ENCODE assay signal across 8 cellular contexts in the genomic region with DNA sequence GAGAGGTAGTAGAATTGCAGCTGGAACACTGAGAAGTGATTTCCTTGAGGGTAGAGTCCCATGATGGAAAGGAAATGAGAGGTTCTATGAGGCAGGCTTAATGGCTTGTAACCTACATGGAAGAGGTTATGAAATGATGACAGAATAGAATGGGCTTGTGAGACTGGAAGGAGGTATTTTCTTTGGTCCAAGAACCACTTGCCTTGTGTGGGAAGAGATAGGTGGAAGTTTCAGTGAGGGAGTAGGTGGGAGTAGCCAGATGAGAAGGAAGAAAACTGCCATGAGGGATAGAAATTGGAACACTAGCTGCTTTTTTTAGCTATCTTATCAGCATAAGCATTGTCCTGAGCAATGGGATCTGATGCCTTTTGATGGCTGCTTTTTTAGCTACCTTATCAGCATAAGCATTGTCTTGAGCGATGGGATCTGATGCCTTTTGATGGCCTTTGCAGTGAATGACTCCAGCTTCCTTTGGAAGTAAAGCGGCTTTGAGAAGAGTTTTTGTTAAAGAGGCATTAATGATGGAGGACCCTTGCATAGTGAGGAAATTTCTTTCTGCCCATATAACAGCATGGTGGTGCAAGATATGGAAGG. TPM values are rescaled to one million over a fixed set of nuclear protein-coding genes. Genes with fewer than 3 reads are reported as not detected.
DNase-seq lines count a peak whose midpoint lies in the region; ATAC-seq, FAIRE-seq and TF ChIP-seq lines count a peak whose summit lies in the region.
"Not testable (repeated sequence)": the region's sequence is repeated elsewhere in the genome, so short reads cannot be mapped to it uniquely, and the experiment has no call there.

No MANE protein-coding gene starts in this region.

- not testable (repeated sequence) for H3K14ac ChIP-seq in H1 (ENCODE audit: insufficient read length)

- H4K5ac ChIP-seq in H1 (ENCODE audit: insufficient read length, low read depth, low read length), result peak overlapping the region; percentile 63

- H3K4ac ChIP-seq in H1 (replicated peaks; ENCODE audit: insufficient read length, low read depth, low read length), result peak overlapping the region; percentile 98

- H4K20me1 ChIP-seq in GM23338 (replicated peaks; ENCODE audit: insufficient read depth); H1 (replicated peaks in 1 of 2; ENCODE audit: control insufficient read depth in 1 of 2, insufficient read depth in 2 of 2, low read length in 2 of 2); neural progenitor cell (ENCODE audit: low read depth): not testable (repeated sequence)

- peaks cover 52% of the 10 kb centered on the region for H3K4me1 ChIP-seq in GM23338 (ENCODE audit: insufficient read depth)
- H3K4me1 ChIP-seq in HUES48 (ENCODE audit: control insufficient read depth, insufficient read depth, low read length), result peaks cover 45% of the 10 kb centered on the region
- peaks cover 0 to 14% (median 12%) of the 10 kb centered on the region in 4 experiments for H3K4me1 ChIP-seq in H1 (replicated peaks in 1 of 4; ENCODE audit: control insufficient read depth in 3 of 4, insufficient read depth in 4 of 4, low read length in 3 of 4)
- not testable (repeated sequence) for H3K4me1 ChIP-seq in cardiac muscle cell (ENCODE audit: low read depth)
- peaks cover 39% of the 10 kb centered on the region for H3K4me1 ChIP-seq in iPS-18a (ENCODE audit: control insufficient read depth, low read depth, low read length)
- H3K4me1 ChIP-seq in neural progenitor cell, result peaks cover 32% of the 10 kb centered on the region

- H3K18ac ChIP-seq in H1 (ENCODE audit: extremely low read depth, low read length), result peak overlapping the region; percentile 89

- not testable (repeated sequence) for H3K27me3 Mint-ChIP-seq in GM23338 (ENCODE audit: insufficient read depth, low read depth, poor library complexity); activated CD4-positive, alpha-beta T cell treated with anti-CD3 and anti-CD28 coated beads, Interleukin-2, amount 10 ng/mL, durations not matched to agents 24 days and 14 days; neural progenitor cell (ENCODE audit: insufficient read depth, low read depth)

- peak overlapping the region; percentile 90 for H2BK12ac ChIP-seq in H1 (ENCODE audit: low read depth, low read length)

- not testable (repeated sequence) for H2BK15ac ChIP-seq in H1 (ENCODE audit: low read length)

- not testable (repeated sequence) for H3K9me2 ChIP-seq in GM23338 (ENCODE audit: insufficient read depth)

- not testable (repeated sequence) for H3K27ac Mint-ChIP-seq in GM23338; activated CD4-positive, alpha-beta T cell treated with anti-CD3 and anti-CD28 coated beads, Interleukin-2, amount 10 ng/mL, durations not matched to agents 24 days and 14 days; neural progenitor cell

- ATAC-seq in GM23338, result not testable (repeated sequence)

- CTCF ChIA-PET in H1 (lab: Charles Lee; ENCODE audit: partially characterized antibody), result interaction anchor here (0.7 to 11.1 kb wide), 10 partner anchors 11 to 1028 kb away, joined by 3 to 153 read pairs (median 4); a partner anchor contains a TSS

- H4K8ac ChIP-seq in H1 (ENCODE audit: extremely low read depth, insufficient read depth, low read length), result not testable (repeated sequence)

- POLR2A ChIA-PET in H1 (lab: Charles Lee; ENCODE audit: partially characterized antibody), result interaction anchor here (1.0 to 1.9 kb wide), 4 partner anchors 8 to 28 kb away, joined by 3 to 6 read pairs (median 5); a partner anchor contains a TSS

- not testable (repeated sequence) for TF ChIP-seq CTCF in GM23338 (conservative IDR thresholded peaks at IDR 0.05; ENCODE audit: low read depth in 2 of 2); H1 (IDR thresholded peaks at IDR 0.05; ENCODE audit: control extremely low read depth in 1 of 3, insufficient read depth in 1 of 3, low read depth in 1 of 3, low read length in 3 of 3); cardiac muscle cell (IDR thresholded peaks at IDR 0.05; ENCODE audit: low read depth, low read length); neural progenitor cell (IDR thresholded peaks at IDR 0.05)

- peak overlapping the region; percentile 96 for H4K91ac ChIP-seq in H1 (replicated peaks; ENCODE audit: insufficient read length, low read length)

- H3K9me3 ChIP-seq in HUES48 (ENCODE audit: control insufficient read depth, insufficient read depth, low read length); H1 (ENCODE audit: insufficient read depth in 2 of 2, low read depth in 1 of 2, low read length in 1 of 2); cardiac muscle cell (ENCODE audit: low read depth); iPS-18a (ENCODE audit: control insufficient read depth, low read depth, low read length); neural progenitor cell (ENCODE audit: low read depth): not testable (repeated sequence)

- not testable (repeated sequence) for TF ChIP-seq POLR2A in H1 (IDR thresholded peaks at IDR 0.05; ENCODE audit: control extremely low read depth in 1 of 2, low read depth in 2 of 2, low read length in 2 of 2)

- not testable (repeated sequence) for H2AFZ ChIP-seq in GM23338; H1 (ENCODE audit: low read length)
- peak overlapping the region; percentile 43 for H2AFZ ChIP-seq in neural progenitor cell (replicated peaks)

- TF ChIP-seq RAD21 in H1 (IDR thresholded peaks at IDR 0.05 in 1 of 2, conservative IDR thresholded peaks at IDR 0.05 in 1 of 2; ENCODE audit: low read depth in 2 of 2, low read length in 2 of 2), result not testable (repeated sequence)

- peak overlapping the region; percentile 96; the same call in 1 of the 2 replicates for H2BK20ac ChIP-seq in H1 (ENCODE audit: low read length)

- peak overlapping the region; percentile 93 for H2BK5ac ChIP-seq in H1 (ENCODE audit: low read depth, low read length)

- not testable (repeated sequence) for H3K27me3 ChIP-seq in GM23338 (ENCODE audit: insufficient read depth); HUES48 (ENCODE audit: control insufficient read depth, insufficient read depth, low read length); H1 (replicated peaks in 1 of 4; ENCODE audit: control insufficient read depth in 3 of 4, extremely low read depth in 1 of 4, insufficient read depth in 3 of 4, low read length in 3 of 4); cardiac muscle cell; iPS-18a (ENCODE audit: control insufficient read depth, insufficient read depth, low read length); neural progenitor cell

- H3K4me1 Mint-ChIP-seq in GM23338, result peaks cover 25% of the 10 kb centered on the region
- H3K4me1 Mint-ChIP-seq in activated CD4-positive, alpha-beta T cell treated with anti-CD3 and anti-CD28 coated beads, Interleukin-2, amount 10 ng/mL, durations not matched to agents 24 days and 14 days; neural progenitor cell: not testable (repeated sequence)

- H3K9ac ChIP-seq in HUES48 (ENCODE audit: low read depth, low read length); neural progenitor cell: not testable (repeated sequence)
- peak overlapping the region in 2 of 4 experiments; percentile 3 to 37; a peak in 2 of 7 replicates for H3K9ac ChIP-seq in H1 (replicated peaks in 1 of 4; ENCODE audit: extremely low read depth in 1 of 4, low read depth in 3 of 4, low read length in 3 of 4)
- H3K9ac ChIP-seq in iPS-18a (ENCODE audit: low read length), result peak overlapping the region; percentile 39

- H3K36me3 ChIP-seq in GM23338 (ENCODE audit: insufficient read depth); HUES48 (ENCODE audit: control insufficient read depth, insufficient read depth, low read length); H1 (ENCODE audit: control insufficient read depth in 2 of 4, insufficient read depth in 4 of 4, low read length in 3 of 4); cardiac muscle cell; iPS-18a (ENCODE audit: control insufficient read depth, low read depth, low read length); neural progenitor cell: not testable (repeated sequence)

- H3K4me2 ChIP-seq in GM23338 (peak overlapping the region; percentile 53), H1 (ENCODE audit: insufficient read depth in 1 of 2, low read depth in 2 of 2, low read length in 2 of 2) (peak overlapping the region; percentile 55 to 69), neural progenitor cell (peak overlapping the region; percentile 60)

- H3F3A ChIP-seq in GM23338 (replicated peaks; ENCODE audit: low read depth), result not testable (repeated sequence)
- H3F3A ChIP-seq in neural progenitor cell (ENCODE audit: low read depth), result peaks cover 37% of the 10 kb centered on the region

- not testable (repeated sequence) for H3K79me2 ChIP-seq in GM23338 (replicated peaks; ENCODE audit: insufficient read depth); H1 (ENCODE audit: control insufficient read depth in 1 of 2, insufficient read depth in 2 of 2, low read length in 2 of 2); neural progenitor cell (ENCODE audit: low read depth)

- H2BK120ac ChIP-seq in H1 (replicated peaks; ENCODE audit: low read depth, low read length), result peak overlapping the region; percentile 100

- H3K56ac ChIP-seq in H1 (replicated peaks; ENCODE audit: insufficient read length, low read depth, low read length), result peak overlapping the region; percentile 73

- H3K4me3 Mint-ChIP-seq in GM23338; activated CD4-positive, alpha-beta T cell treated with anti-CD3 and anti-CD28 coated beads, Interleukin-2, amount 10 ng/mL, durations not matched to agents 24 days and 14 days; neural progenitor cell: not testable (repeated sequence)

- WGBS in H1 (ENCODE audit: extremely low coverage in 1 of 2, insufficient coverage in 1 of 2, insufficient read length in 1 of 2, insufficient replicate concordance in 2 of 2, low coverage in 1 of 2, low lambda C conversion rate in 2 of 2, missing lambda C conversion rate in 1 of 2), 2 experiments, result 0% methylated on average over 2 of the region's 2 CpGs; no CpG with 5 or more reads in 1 of the 2 experiments

- intact Hi-C loops in activated CD4-positive, alpha-beta T cell treated with anti-CD3 and anti-CD28 coated beads, Interleukin-2, amount 10 ng/mL, durations not matched to agents 24 days and 14 days (cut with micrococcal nuclease), result loop anchor here (2.0 kb wide), 1 partner anchor 21 kb away; no protein-coding TSS in a partner anchor

- not testable (repeated sequence) for H3K23me2 ChIP-seq in H1 (ENCODE audit: low read depth, low read length)

- peak; percentile 7 for FAIRE-seq in H1 (lab: Jason Lieb, UNC)

- H3K9me3 Mint-ChIP-seq in GM23338; activated CD4-positive, alpha-beta T cell treated with anti-CD3 and anti-CD28 coated beads, Interleukin-2, amount 10 ng/mL, durations not matched to agents 24 days and 14 days; neural progenitor cell: not testable (repeated sequence)

- not testable (repeated sequence) for H3K79me1 ChIP-seq in H1 (ENCODE audit: low read depth, low read length)

- H2AK5ac ChIP-seq in H1 (ENCODE audit: low read depth, low read length), result peak overlapping the region; percentile 5; the same call in 1 of the 2 replicates

- H3K4me3 ChIP-seq in GM23338, result peak overlapping the region; percentile 34
- peak overlapping the region; percentile 37 for H3K4me3 ChIP-seq in HUES48 (ENCODE audit: low read depth, low read length)
- H3K4me3 ChIP-seq in H1 (ENCODE audit: extremely low read depth in 1 of 4, insufficient read depth in 2 of 4, low read depth in 3 of 4, low read length in 4 of 4), result peak overlapping the region in 2 of 4 experiments; percentile 14 to 46; a peak in 3 of 8 replicates
- not testable (repeated sequence) for H3K4me3 ChIP-seq in cardiac muscle cell
- H3K4me3 ChIP-seq in iPS-18a (ENCODE audit: low read length), result peak overlapping the region; percentile 37
- peak overlapping the region; percentile 16 for H3K4me3 ChIP-seq in neural progenitor cell

- DNase-seq in GM23338 (ENCODE audit: low spot score) (peak; percentile 32), NCI-H226 (peak; percentile 15)
- peak; percentile 41 for DNase-seq in activated CD4-positive, alpha-beta T cell treated with anti-CD3 and anti-CD28 coated beads, Interleukin-2, amount 10 ng/mL, durations not matched to agents 24 days and 14 days
- DNase-seq in H1 (ENCODE audit: low read depth in 1 of 2, low spot score in 2 of 2); cardiac muscle cell (ENCODE audit: low read depth in 1 of 2, low spot score in 1 of 2); neural progenitor cell (ENCODE audit: low spot score): not testable (repeated sequence)

- H3K23ac ChIP-seq in H1 (ENCODE audit: insufficient read length), result not testable (repeated sequence)

- H3K36me3 Mint-ChIP-seq in GM23338 (ENCODE audit: low read depth); activated CD4-positive, alpha-beta T cell treated with anti-CD3 and anti-CD28 coated beads, Interleukin-2, amount 10 ng/mL, durations not matched to agents 24 days and 14 days (ENCODE audit: low read depth); neural progenitor cell: not testable (repeated sequence)

- TF ChIP-seq EP300 in H1 (IDR thresholded peaks at IDR 0.05; ENCODE audit: borderline replicate concordance in 1 of 2, low read depth in 2 of 2, low read length in 2 of 2), result not testable (repeated sequence)

- H3K27ac ChIP-seq in GM23338 (ENCODE audit: low read depth) (peak overlapping the region; percentile 95), HUES48 (ENCODE audit: low read depth, low read length) (peak overlapping the region; percentile 90), H1 (ENCODE audit: low read depth, low read length) (peak overlapping the region; percentile 26; the same call in 1 of the 2 replicates), cardiac muscle cell (peak overlapping the region; percentile 45), iPS-18a (ENCODE audit: low read length) (peak overlapping the region; percentile 82)
- not testable (repeated sequence) for H3K27ac ChIP-seq in neural progenitor cell

RNA-seq across cellular contexts. Expression of a gene that starts 18.9 kb away (rescaled TPM):
- 68.9 and 71.9 TPM in 2 replicates for total RNA-seq in GM23338 (2014; rRNA removed; shearing (Covaris generic))
- polyA plus RNA-seq in GM23338 (2016; fragmentation: Nextera tagmentation; extraction: Ambion mirVana) (17.4 and 20.9 TPM in 2 replicates), H1 (2011; rRNA removed) (33.0 and 37.4 TPM in 2 replicates), cardiac muscle cell (264 and 277 TPM in 2 replicates)
- 47.3 and 47.9 TPM in 2 replicates for total RNA-seq in activated CD4-positive, alpha-beta T cell treated with anti-CD3 and anti-CD28 coated beads, Interleukin-2, amount 10 ng/mL, durations not matched to agents 24 days and 14 days
- 60.2 and 65.4 TPM in 2 replicates for total RNA-seq in H1 (2021; fragmentation: NEBNext Ultra II Directional; extraction: Animal tissue kit (Norgen Biotek cat#: 25700))
- polyA plus RNA-seq in H1 (2011; cell fraction: cytosol; rRNA removed), result 40.6 TPM
- polyA plus RNA-seq in H1 (2011; cell fraction: nucleus; rRNA removed), result 41.9 TPM
- 60.4 to 75.1 TPM (median 68.0 TPM) in 4 replicates for polyA plus RNA-seq in H1 (2012, experiment 1 of 2)
- polyA plus RNA-seq in H1 (2012, experiment 2 of 2), result 48.0 TPM
- polyA plus RNA-seq in H1 (2013, experiment 1 of 2), result 50.1 TPM
- 47.0 TPM for polyA plus RNA-seq in H1 (2013, experiment 2 of 2)
- 44.4 and 48.0 TPM in 2 replicates for polyA minus RNA-seq in H1 (2011; rRNA and poly(A)+ RNA removed)
- 32.4 TPM for polyA minus RNA-seq in H1 (2011; cell fraction: cytosol; rRNA and poly(A)+ RNA removed)
- 24.7 TPM for polyA minus RNA-seq in H1 (2011; cell fraction: nucleus; rRNA and poly(A)+ RNA removed)
- total RNA-seq in cardiac muscle cell (344 and 361 TPM in 2 replicates), neural progenitor cell (ENCODE audit: low replicate concordance) (22.7 and 29.0 TPM in 2 replicates)

RNA-seq across cellular contexts. Expression of a gene that starts 51.0 kb away (rescaled TPM):
- 4.2 and 7.0 TPM in 2 replicates for total RNA-seq in GM23338 (2014; rRNA removed; shearing (Covaris generic))
- polyA plus RNA-seq in GM23338 (2016; fragmentation: Nextera tagmentation; extraction: Ambion mirVana) (4.8 and 4.9 TPM in 2 replicates), H1 (2011; rRNA removed) (0.55 and 1.1 TPM in 2 replicates), cardiac muscle cell (10.6 and 12.5 TPM in 2 replicates)
- 6.6 and 7.8 TPM in 2 replicates for total RNA-seq in activated CD4-positive, alpha-beta T cell treated with anti-CD3 and anti-CD28 coated beads, Interleukin-2, amount 10 ng/mL, durations not matched to agents 24 days and 14 days
- 2.5 and 3.1 TPM in 2 replicates for total RNA-seq in H1 (2021; fragmentation: NEBNext Ultra II Directional; extraction: Animal tissue kit (Norgen Biotek cat#: 25700))
- 1.4 TPM for polyA plus RNA-seq in H1 (2011; cell fraction: cytosol; rRNA removed)
- 0.44 TPM for polyA plus RNA-seq in H1 (2011; cell fraction: nucleus; rRNA removed)
- polyA plus RNA-seq in H1 (2012, experiment 1 of 2), result 1.8 to 3.4 TPM (median 2.4 TPM) in 4 replicates
- polyA plus RNA-seq in H1 (2012, experiment 2 of 2), result 0.26 TPM
- 3.8 TPM for polyA plus RNA-seq in H1 (2013, experiment 1 of 2)
- 3.0 TPM for polyA plus RNA-seq in H1 (2013, experiment 2 of 2)
- polyA minus RNA-seq in H1 (2011; rRNA and poly(A)+ RNA removed), result 1.2 and 1.3 TPM in 2 replicates
- polyA minus RNA-seq in H1 (2011; cell fraction: cytosol; rRNA and poly(A)+ RNA removed), result 0.66 TPM
- 2.6 TPM for polyA minus RNA-seq in H1 (2011; cell fraction: nucleus; rRNA and poly(A)+ RNA removed)
- total RNA-seq in cardiac muscle cell (6.2 and 6.8 TPM in 2 replicates), neural progenitor cell (ENCODE audit: low replicate concordance) (10.2 and 20.4 TPM in 2 replicates)

RNA-seq across cellular contexts. Expression of a gene that starts 51.3 kb away (rescaled TPM):
- total RNA-seq in GM23338 (2014; rRNA removed; shearing (Covaris generic)), result 38.4 and 49.4 TPM in 2 replicates
- 95.9 and 101 TPM in 2 replicates for polyA plus RNA-seq in GM23338 (2016; fragmentation: Nextera tagmentation; extraction: Ambion mirVana)
- total RNA-seq in activated CD4-positive, alpha-beta T cell treated with anti-CD3 and anti-CD28 coated beads, Interleukin-2, amount 10 ng/mL, durations not matched to agents 24 days and 14 days, result 51.1 and 53.4 TPM in 2 replicates
- total RNA-seq in H1 (2021; fragmentation: NEBNext Ultra II Directional; extraction: Animal tissue kit (Norgen Biotek cat#: 25700)), result 43.3 and 49.1 TPM in 2 replicates
- 8.4 and 17.6 TPM in 2 replicates for polyA plus RNA-seq in H1 (2011; rRNA removed)
- polyA plus RNA-seq in H1 (2011; cell fraction: cytosol; rRNA removed), result 26.9 TPM
- 8.8 TPM for polyA plus RNA-seq in H1 (2011; cell fraction: nucleus; rRNA removed)
- 22.5 to 38.5 TPM (median 23.5 TPM) in 4 replicates for polyA plus RNA-seq in H1 (2012, experiment 1 of 2)
- polyA plus RNA-seq in H1 (2012, experiment 2 of 2), result 22.3 TPM
- polyA plus RNA-seq in H1 (2013, experiment 1 of 2), result 70.0 TPM
- 66.5 TPM for polyA plus RNA-seq in H1 (2013, experiment 2 of 2)
- 5.2 and 9.4 TPM in 2 replicates for polyA minus RNA-seq in H1 (2011; rRNA and poly(A)+ RNA removed)
- polyA minus RNA-seq in H1 (2011; cell fraction: cytosol; rRNA and poly(A)+ RNA removed), result 7.4 TPM
- polyA minus RNA-seq in H1 (2011; cell fraction: nucleus; rRNA and poly(A)+ RNA removed), result 27.7 TPM
- 5.1 and 10.0 TPM in 2 replicates for total RNA-seq in cardiac muscle cell
- 21.0 and 22.0 TPM in 2 replicates for polyA plus RNA-seq in cardiac muscle cell
- total RNA-seq in neural progenitor cell (ENCODE audit: low replicate concordance), result 76.5 and 110 TPM in 2 replicates
